1 cellular context compared by ENCODE assay signal in the genomic region with DNA sequence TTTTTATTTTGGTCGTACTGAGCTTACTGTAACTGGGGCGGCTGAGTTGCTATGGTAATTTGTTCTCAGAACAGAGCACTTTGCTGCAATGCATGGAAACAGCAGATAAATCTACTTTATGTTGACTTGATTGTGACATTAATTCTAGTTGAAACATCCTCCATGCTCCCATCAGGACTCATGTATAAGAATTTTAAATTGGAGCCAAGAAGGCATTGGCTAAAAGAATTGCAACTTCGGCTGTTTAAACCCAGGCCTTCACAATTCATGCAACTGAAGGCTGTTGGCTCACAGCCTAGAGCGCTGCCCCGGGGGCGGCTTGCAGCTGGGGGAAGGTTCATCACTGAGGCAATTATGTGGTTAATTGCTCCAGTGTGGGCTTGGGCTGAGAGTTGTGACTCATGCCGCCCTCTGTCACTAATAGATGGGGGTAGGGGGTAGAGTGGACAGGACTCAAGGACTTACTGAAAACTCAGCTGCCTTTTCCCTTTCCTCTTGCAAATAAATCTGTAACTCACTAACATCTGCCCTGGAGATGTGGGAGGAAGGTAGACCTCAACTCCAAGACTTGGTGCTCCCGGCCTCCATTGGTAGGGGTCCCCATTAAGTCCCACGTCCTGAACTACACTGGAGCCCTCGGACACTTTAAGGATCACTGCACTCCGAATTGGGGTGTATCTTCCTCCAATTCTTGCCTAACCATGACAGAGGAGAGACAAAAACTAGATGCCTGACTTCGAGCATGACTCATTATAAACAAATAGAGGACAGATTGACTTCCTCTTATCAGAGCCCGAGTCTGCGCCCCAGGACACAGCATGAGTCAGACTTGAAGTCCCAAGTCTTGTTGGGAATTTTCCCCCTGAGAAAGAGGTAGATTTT.
TF ChIP-seq lines count a peak whose summit lies in the region.

No MANE protein-coding gene starts in this region.

TF ChIP-seq in IMR-90, 13 proteins besides CTCF, POLR2A, EP300 and RAD21 (continued from another document):
- TF ChIP-seq MAZ (IDR thresholded peaks at IDR 0.05; ENCODE audit: borderline replicate concordance, low read depth, low read length), result peak; percentile 53; the same call in 1 of the 2 replicates
- no peak for TF ChIP-seq RFX5 (IDR thresholded peaks at IDR 0.05; ENCODE audit: low read depth, low read length)
- TF ChIP-seq CHD1 (IDR thresholded peaks at IDR 0.05; ENCODE audit: low read depth, low read length), result no peak
- no peak for TF ChIP-seq MXI1 (IDR thresholded peaks at IDR 0.05; ENCODE audit: borderline replicate concordance, low read depth, low read length)
- TF ChIP-seq, protein P1, sequence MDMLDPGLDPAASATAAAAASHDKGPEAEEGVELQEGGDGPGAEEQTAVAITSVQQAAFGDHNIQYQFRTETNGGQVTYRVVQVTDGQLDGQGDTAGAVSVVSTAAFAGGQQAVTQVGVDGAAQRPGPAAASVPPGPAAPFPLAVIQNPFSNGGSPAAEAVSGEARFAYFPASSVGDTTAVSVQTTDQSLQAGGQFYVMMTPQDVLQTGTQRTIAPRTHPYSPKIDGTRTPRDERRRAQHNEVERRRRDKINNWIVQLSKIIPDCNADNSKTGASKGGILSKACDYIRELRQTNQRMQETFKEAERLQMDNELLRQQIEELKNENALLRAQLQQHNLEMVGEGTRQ (IDR thresholded peaks at IDR 0.05; ENCODE audit: low read depth, low read length), result no peak
- peak; percentile 2; the same call in 1 of the 2 replicates for TF ChIP-seq MAFK (IDR thresholded peaks at IDR 0.05; ENCODE audit: low read depth, low read length)
- peak; percentile 92 for TF ChIP-seq CEBPB (IDR thresholded peaks at IDR 0.05; ENCODE audit: low read depth, low read length)
- 0 out of 2 replicates have a peak, but pooled peaks have one; percentile 1 for TF ChIP-seq SMC3 (IDR thresholded peaks at IDR 0.05; ENCODE audit: low read depth, low read length)
- no peak for TF ChIP-seq NFE2L2 (IDR thresholded peaks at IDR 0.05; ENCODE audit: low read depth, low read length)
- TF ChIP-seq FOS (IDR thresholded peaks at IDR 0.05; ENCODE audit: low read depth, low read length), result peak; percentile 98
TF ChIP-seq in IMR-90: peak in this region for 6.
